31 cellular contexts compared by ENCODE assay signal in the genomic region with DNA sequence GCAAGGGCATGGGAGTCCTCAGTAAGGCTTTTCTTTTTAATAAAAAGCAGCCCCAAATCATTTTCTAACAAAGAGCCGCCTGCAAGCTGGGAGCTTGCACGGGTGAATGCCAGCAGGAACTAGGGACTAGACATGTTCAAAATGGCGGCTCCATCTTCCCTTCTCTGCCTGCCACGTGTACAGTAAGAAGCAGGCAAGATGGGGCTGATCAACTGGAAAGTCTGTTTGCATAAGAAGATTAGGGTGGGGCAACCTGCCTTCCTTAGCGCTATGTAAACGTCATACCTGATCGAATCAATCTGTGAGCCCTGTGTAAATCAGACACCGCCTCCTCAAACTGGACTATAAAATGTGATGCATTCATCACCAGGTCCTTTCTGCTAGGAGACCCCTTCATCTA.
"Had no signal": no experiment of that assay in that cellular context is flagged by ENCODE, and none has a peak within 500 bp of the region (broad histone marks: within the 10 kb centered on the region; RNA-seq: fewer than 3 reads in every experiment).

No MANE protein-coding gene starts in this region.

- H3K9me3 ChIP-seq: esophagus muscularis mucosa, gastroesophageal sphincter, mucosa of descending colon, prostate gland, right atrium auricular region, suprapubic skin, thyroid gland, vagina had no signal

- H3K4me3 ChIP-seq: esophagus muscularis mucosa, gastroesophageal sphincter, heart left ventricle, hepatocyte, lung, mucosa of descending colon, prostate gland, right atrium auricular region, smooth muscle cell, suprapubic skin, thyroid gland, vagina had no signal

- H3K79me2 ChIP-seq: hepatocyte had no signal

- DNase-seq: dermis blood vessel endothelial cell; effector memory CD4-positive, alpha-beta T cell; foreskin keratinocyte; heart left ventricle; kidney; mucosa of descending colon; naive B cell; nucleus accumbens; stimulated activated CD4-positive, alpha-beta T cell treated with anti-CD3 and anti-CD28 coated beads, Interleukin-12 subunit alpha, Interleukin-12 subunit beta, amount 100 ng/mL, for 4 hours; stimulated activated CD4-positive, alpha-beta T cell treated with anti-CD3 and anti-CD28 coated beads, Interleukin-1b, Interleukin-23, amount 100 ng/mL, for 48 hours; stimulated activated CD4-positive, alpha-beta T cell treated with anti-CD3 and anti-CD28 coated beads, Interleukin-4, amount 100 ng/mL, for 1 hour; stimulated activated CD8-positive, alpha-beta memory T cell treated with anti-CD3 and anti-CD28 coated beads, Interleukin-4, amount 100 ng/mL, for 48 hours; stimulated activated naive CD4-positive, alpha-beta T cell; stimulated activated naive CD8-positive, alpha-beta T cell treated with anti-CD3 and anti-CD28 coated beads, Interleukin-15, amount 100 ng/mL, for 72 hours; thyroid gland had no signal

- ATAC-seq: foreskin keratinocyte; gastroesophageal sphincter; heart left ventricle; left lobe of liver; mucosa of descending colon; natural killer cell treated with Interleukin-12 subunit alpha and Interleukin-12 subunit beta and Interleukin-15 and Interleukin-18, amount 100 ng/mL, for 72 hours; sciatic nerve; stimulated activated naive CD8-positive, alpha-beta T cell treated with anti-CD3 and anti-CD28 coated beads, Interleukin-15, amount 100 ng/mL, for 72 hours had no signal

- H3K36me3 Mint-ChIP-seq: memory B cell; mesothelial cell of epicardium; natural killer cell treated with Interleukin-12 subunit alpha and Interleukin-12 subunit beta and Interleukin-15 and Interleukin-18, amount 100 ng/mL, for 72 hours had no signal

- H3K27ac ChIP-seq: esophagus muscularis mucosa, foreskin keratinocyte, gastroesophageal sphincter, heart left ventricle, hepatocyte, prostate gland, right atrium auricular region, suprapubic skin, thyroid gland, vagina had no signal

- H3K9me3 Mint-ChIP-seq: mesothelial cell of epicardium; natural killer cell treated with Interleukin-12 subunit alpha and Interleukin-12 subunit beta and Interleukin-15 and Interleukin-18, amount 100 ng/mL, for 72 hours; stimulated activated naive CD8-positive, alpha-beta T cell treated with anti-CD3 and anti-CD28 coated beads, Interleukin-15, amount 100 ng/mL, for 72 hours had no signal

- H3K4me1 ChIP-seq: esophagus muscularis mucosa, foreskin keratinocyte, gastroesophageal sphincter, heart left ventricle, prostate gland, right atrium auricular region, suprapubic skin, thyroid gland, vagina had no signal

- H3K4me3 Mint-ChIP-seq: memory B cell; mesothelial cell of epicardium; naive B cell; natural killer cell treated with Interleukin-12 subunit alpha and Interleukin-12 subunit beta and Interleukin-15 and Interleukin-18, amount 100 ng/mL, for 72 hours; neural crest cell; stimulated activated naive CD8-positive, alpha-beta T cell treated with anti-CD3 and anti-CD28 coated beads, Interleukin-15, amount 100 ng/mL, for 72 hours had no signal

- H3K4me2 ChIP-seq: hepatocyte, smooth muscle cell had no signal

- H3K4me1 Mint-ChIP-seq: memory B cell; naive B cell; stimulated activated naive CD8-positive, alpha-beta T cell treated with anti-CD3 and anti-CD28 coated beads, Interleukin-15, amount 100 ng/mL, for 72 hours had no signal

- H3K27ac Mint-ChIP-seq: memory B cell; mesothelial cell of epicardium; natural killer cell treated with Interleukin-12 subunit alpha and Interleukin-12 subunit beta and Interleukin-15 and Interleukin-18, amount 100 ng/mL, for 72 hours; stimulated activated naive CD8-positive, alpha-beta T cell treated with anti-CD3 and anti-CD28 coated beads, Interleukin-15, amount 100 ng/mL, for 72 hours had no signal

- H3K36me3 ChIP-seq: esophagus muscularis mucosa, gastroesophageal sphincter, heart left ventricle, prostate gland, right atrium auricular region, suprapubic skin, thyroid gland, vagina had no signal

- H2AFZ ChIP-seq: hepatocyte had no signal

- FAIRE-seq: endothelial cell of umbilical vein, kidney had no signal

- H3K27me3 ChIP-seq: esophagus muscularis mucosa, foreskin keratinocyte, gastroesophageal sphincter, heart left ventricle, hepatocyte, right atrium auricular region, suprapubic skin, thyroid gland, vagina had no signal
